9 cellular contexts compared by ENCODE assay signal in the genomic region with DNA sequence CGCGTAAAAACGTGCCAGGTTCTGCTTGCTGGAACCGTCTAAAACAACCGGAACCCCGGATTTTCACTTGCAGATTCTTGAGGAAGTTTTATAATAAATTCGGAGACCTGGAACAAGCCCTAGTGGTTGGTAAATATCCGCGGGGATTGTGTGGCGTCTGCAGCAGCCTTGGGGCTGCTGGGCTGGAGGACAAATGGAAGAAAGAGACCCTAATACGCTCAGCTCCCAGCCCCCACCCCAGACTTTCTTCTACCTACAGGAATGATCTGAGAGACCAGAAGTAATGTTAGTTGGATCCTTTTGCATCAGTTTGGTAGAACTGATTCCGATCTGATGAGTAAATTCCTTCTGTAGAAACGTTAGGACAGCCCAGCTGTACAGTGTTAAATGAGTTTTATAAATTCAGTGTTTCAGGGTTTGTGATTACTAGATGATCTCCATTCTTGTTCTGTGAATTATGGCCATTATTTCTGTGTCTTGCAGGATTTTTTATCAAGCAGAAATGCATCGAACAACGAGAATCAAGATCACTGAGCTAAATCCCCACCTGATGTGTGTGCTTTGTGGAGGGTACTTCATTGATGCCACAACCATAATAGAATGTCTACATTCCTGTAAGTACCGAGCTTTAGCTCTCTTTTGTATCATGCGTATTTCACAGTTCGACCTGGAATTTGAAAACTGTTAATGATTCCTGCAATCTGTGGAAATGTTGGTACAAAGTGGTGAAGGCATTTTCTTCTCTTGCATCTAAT. TPM values are rescaled to one million over a fixed set of nuclear protein-coding genes. Genes with fewer than 3 reads are reported as not detected.
DNase-seq lines count a peak whose midpoint lies in the region; ATAC-seq, FAIRE-seq and TF ChIP-seq lines count a peak whose summit lies in the region.
"Had no signal": no experiment of that assay in that cellular context is flagged by ENCODE, and none has a peak within 500 bp of the region (broad histone marks: within the 10 kb centered on the region; RNA-seq: fewer than 3 reads in every experiment).

No MANE protein-coding gene starts in this region.

- H3K9me3 ChIP-seq in RWPE2 (ENCODE audit: severe bottlenecking) (no peaks in the 10 kb centered on the region), sigmoid colon (no peaks in the 10 kb centered on the region)

- no peak for DNase-seq in GM12891 (ENCODE audit: insufficient read length, low spot score)
- DNase-seq in RWPE2 (ENCODE audit: low spot score) = no peak
- peak; percentile 33 for DNase-seq in fibroblast of mammary gland (ENCODE audit: low read depth)
- DNase-seq in sigmoid colon = no peak
- DNase-seq in NCI-H524 (lab: John Stamatoyannopoulos, UW) = no peak
- no peak for DNase-seq in NCI-H187 treated with DMSO at 0.1 percent for 48 hours (lab: John Stamatoyannopoulos, UW)
- DNase-seq in UCSD-AML1 (lab: John Stamatoyannopoulos, UW; ENCODE audit: unreplicated experiment) = no peak
- DNase-seq in NCI-H2029 treated with DMSO at 0.1 percent for 48 hours (lab: John Stamatoyannopoulos, UW) = no peak

- WGBS in sigmoid colon, 2 donors = 31% methylated on average over 18 of the region's 18 CpGs

- TF ChIP-seq CTCF in RWPE2 (IDR thresholded peaks at IDR 0.05; ENCODE audit: poor library complexity, severe bottlenecking) = no peak
- TF ChIP-seq CTCF in fibroblast of mammary gland (conservative IDR thresholded peaks at IDR 0.05; ENCODE audit: control insufficient read depth, insufficient read depth, low read depth, low read length) = no peak
- no peak for TF ChIP-seq CTCF in sigmoid colon (IDR thresholded peaks at IDR 0.05)

- H3K27ac ChIP-seq in RWPE2 (ENCODE audit: poor library complexity, severe bottlenecking) (peak overlapping the region; percentile 13), sigmoid colon (peak overlapping the region; percentile 75 to 83 (median 80))
- H3K27ac ChIP-seq: HL-60 had no signal

- peak; percentile 73 for FAIRE-seq in GM12891 (lab: Jason Lieb, UNC)

- H3K36me3 ChIP-seq in RWPE2 (ENCODE audit: low read depth) (peaks cover 49% of the 10 kb centered on the region), sigmoid colon (peaks cover 5 to 40% (median 9%) of the 10 kb centered on the region in 4 donors)

- intact Hi-C loops in sigmoid colon (cut with DNase I) = loop anchor here (5.0 to 10.0 kb wide), 3 partner anchors 379 to 769 kb away; a partner anchor contains a TSS

- peak; percentile 4; the same call in 1 of the 3 replicates for ATAC-seq in RWPE2 (ENCODE audit: low read depth)

- TF ChIP-seq EP300 in sigmoid colon (IDR thresholded peaks at IDR 0.05) = no peak

- H3K4me1 ChIP-seq in RWPE2 (ENCODE audit: insufficient read depth, poor library complexity, severe bottlenecking) = peaks cover 12% of the 10 kb centered on the region
- H3K4me1 ChIP-seq in sigmoid colon = peaks cover 0 to 39% (median 35%) of the 10 kb centered on the region in 4 donors

- peaks cover 33% of the 10 kb centered on the region for H3K27me3 ChIP-seq in RWPE2 (ENCODE audit: insufficient read depth, poor library complexity, severe bottlenecking)
- peaks cover 0 to 19% (median 0%) of the 10 kb centered on the region in 3 donors for H3K27me3 ChIP-seq in sigmoid colon

- no peak for TF ChIP-seq POLR2A in GM12891 (IDR thresholded peaks at IDR 0.05; ENCODE audit: low read depth, low read length)
- no peak for TF ChIP-seq POLR2A in sigmoid colon (IDR thresholded peaks at IDR 0.05)

- H3K4me3 ChIP-seq in RWPE2 (ENCODE audit: severe bottlenecking) (peak overlapping the region; percentile 53), fibroblast of mammary gland (ENCODE audit: control insufficient read depth, low read depth, low read length) (peak overlapping the region; percentile 59), sigmoid colon (peak overlapping the region; percentile 40 to 61 (median 60))

TF ChIP-seq in GM12891, 5 proteins besides CTCF, POLR2A, EP300 and RAD21:
- no peak for TF ChIP-seq POU2F2 (IDR thresholded peaks at IDR 0.05; ENCODE audit: low read depth, low read length)
- no peak for TF ChIP-seq SPI1 (IDR thresholded peaks at IDR 0.05; ENCODE audit: low read depth, low read length)
- TF ChIP-seq PAX5 (IDR thresholded peaks at IDR 0.05; ENCODE audit: insufficient read depth, low read length, severe bottlenecking) = no peak
- TF ChIP-seq POLR2AphosphoS5 (IDR thresholded peaks at IDR 0.05; ENCODE audit: low read depth, low read length) = no peak
- no peak for TF ChIP-seq TAF1 (IDR thresholded peaks at IDR 0.05; ENCODE audit: low read depth, low read length)

RNA-seq across cellular contexts. Expression of a gene that starts 5.2 kb away (rescaled TPM):
- 19.9 TPM for polyA plus RNA-seq in GM12891 (2012; ENCODE audit: low read depth, missing spikeins)
- total RNA-seq in sigmoid colon = 100 to 1,000 TPM in 2 of 4 donors, 10 to 100 TPM in 2; 58.9 to 123 (median 94.2) TPM
- polyA plus RNA-seq in sigmoid colon = 10 to 100 TPM; 16.3 to 20.8 (median 18.6) TPM

RNA-seq across cellular contexts. Expression of a gene that starts 9.9 kb away (rescaled TPM):
- 72.3 TPM for polyA plus RNA-seq in GM12891 (2012; ENCODE audit: low read depth, missing spikeins)
- total RNA-seq in sigmoid colon = 10 to 100 TPM; 45.3 to 80.1 (median 61.6) TPM
- polyA plus RNA-seq in sigmoid colon = 10 to 100 TPM; 42.3 to 61.9 (median 57.8) TPM

RNA-seq across cellular contexts. Expression of a gene that starts 19.2 kb away (rescaled TPM):
- polyA plus RNA-seq in GM12891 (2012; ENCODE audit: low read depth, missing spikeins) = 0.35 TPM
- total RNA-seq in sigmoid colon = not detected
- under 1 TPM in 1 of 3 donors, not detected in 2; 0.16 TPM for polyA plus RNA-seq in sigmoid colon
